Comparison of ENCODE assay signal across 1 cellular context in the genomic region with DNA sequence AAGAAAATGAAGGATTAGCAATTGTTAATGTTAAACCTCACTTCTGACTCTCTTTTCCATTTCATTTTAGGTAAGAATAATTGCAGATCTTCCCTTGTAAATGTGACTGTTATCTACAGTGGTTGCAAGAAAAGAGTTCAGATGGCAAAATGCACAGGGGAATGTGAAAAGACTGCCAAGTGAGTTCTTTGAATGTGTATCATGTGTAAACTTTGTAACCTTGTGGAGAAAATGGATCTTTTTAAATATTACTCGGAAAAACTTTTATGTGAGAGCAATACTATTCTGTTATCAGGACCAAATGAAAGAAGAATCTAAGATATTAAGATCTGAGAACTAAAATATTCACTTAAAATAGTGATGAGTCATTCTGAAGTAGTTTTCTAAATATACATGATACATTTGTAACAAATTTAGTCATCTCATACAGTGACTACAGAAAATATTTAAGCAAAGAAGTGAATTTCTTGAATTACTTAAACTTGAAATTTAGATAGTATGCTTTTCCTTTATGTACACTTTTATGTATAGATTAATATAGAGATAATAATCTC.
TF ChIP-seq lines count a peak whose summit lies in the region.

No MANE protein-coding gene starts in this region.

TF ChIP-seq in IMR-90, 13 proteins besides CTCF, POLR2A, EP300 and RAD21:
- TF ChIP-seq BHLHE40 (IDR thresholded peaks at IDR 0.05; ENCODE audit: low read depth, low read length), result no peak
- peak; percentile 84 for TF ChIP-seq NFE2L2 (IDR thresholded peaks at IDR 0.05; ENCODE audit: low read depth, low read length)
- TF ChIP-seq MAFK (IDR thresholded peaks at IDR 0.05; ENCODE audit: low read depth, low read length), result 0 out of 2 replicates have a peak, but pooled peaks have one; percentile 3
